ENCODE assay signal across 1 cellular context in the genomic region with DNA sequence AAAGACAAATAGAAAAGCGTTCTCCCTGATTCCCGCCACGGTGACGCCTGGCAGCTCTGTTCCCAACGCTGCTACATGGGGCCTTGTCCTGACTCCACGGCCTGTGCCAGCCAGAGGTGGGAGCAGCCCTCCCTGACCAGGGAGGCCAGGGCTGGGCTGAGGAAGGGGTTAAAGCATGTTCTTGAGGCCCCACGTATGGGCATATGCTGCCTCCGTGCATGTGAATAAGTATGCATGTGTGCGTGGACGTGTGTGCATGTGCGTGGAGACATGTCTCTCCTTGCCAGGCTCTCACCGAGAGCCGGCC.
TF ChIP-seq lines count a peak whose summit lies in the region.

No MANE protein-coding gene starts in this region.

TF ChIP-seq in liver, 16 proteins besides CTCF, POLR2A, EP300 and RAD21 (continued from another document):
- TF ChIP-seq TAF1 (conservative IDR thresholded peaks at IDR 0.05) (no peak), FOXA2 (IDR thresholded peaks at IDR 0.05) (no peak)
